ENCODE assay signal across 8 cellular contexts in the genomic region with DNA sequence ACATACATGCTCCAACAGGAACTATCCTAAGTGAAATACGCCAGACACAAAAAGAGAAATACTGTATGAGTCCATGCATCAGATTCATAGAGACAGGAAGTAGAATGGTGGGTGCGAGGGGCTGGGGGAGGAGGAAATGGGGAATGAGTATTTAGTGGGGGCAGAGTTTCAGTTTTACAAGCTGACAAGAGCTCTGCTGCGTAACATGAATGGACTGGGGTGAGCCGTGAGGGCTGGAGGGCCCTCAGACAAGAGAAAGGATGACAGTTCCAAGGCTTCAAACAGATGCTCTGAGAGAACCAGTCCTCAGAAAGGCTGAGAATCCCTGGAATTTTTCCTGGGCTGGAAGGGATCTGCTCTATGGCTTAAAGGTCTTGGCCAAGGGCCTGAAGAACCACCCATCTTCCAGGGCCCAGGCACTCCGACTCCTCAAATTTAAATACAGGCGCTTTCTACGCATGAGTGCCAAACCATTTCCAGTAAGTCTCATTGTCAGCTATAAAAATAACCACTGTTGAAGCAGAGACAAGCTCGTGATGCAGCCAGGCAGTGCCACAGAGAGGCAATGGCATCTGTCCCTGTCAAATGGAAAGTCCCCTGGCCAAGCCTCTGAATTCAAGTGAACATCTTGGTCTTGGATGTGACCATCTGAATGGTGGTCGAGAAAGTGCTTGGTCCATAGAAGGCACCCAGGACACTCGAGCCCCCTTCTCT. TPM values are rescaled to one million over a fixed set of nuclear protein-coding genes. Genes with fewer than 3 reads are reported as not detected.
A peak's percentile ranks its signal among the peaks of the same experiment; 100 is the strongest.
DNase-seq lines count a peak whose midpoint lies in the region; ATAC-seq and TF ChIP-seq lines count a peak whose summit lies in the region.

No MANE protein-coding gene starts in this region.

- ATAC-seq in GM19468 (IDR thresholded peaks at IDR 0.05; ENCODE audit: extremely low read depth, unreplicated experiment) = peak; percentile 40
- peak; percentile 78 for ATAC-seq in activated naive CD8-positive, alpha-beta T cell treated with anti-CD3 and anti-CD28 coated beads, Interleukin-2, amount 50 U/mL, for 24 hours
- ATAC-seq in upper lobe of left lung (ENCODE audit: low FRiP score in 2 of 2) = peak in 1 of 2 donors; percentile 39

- peak in 2 of 4 donors; percentile 59 to 69 for TF ChIP-seq EP300 in upper lobe of left lung (IDR thresholded peaks at IDR 0.05)

- no peaks in the 10 kb centered on the region for H3K36me3 Mint-ChIP-seq in CD8-positive, alpha-beta memory T cell
- H3K36me3 Mint-ChIP-seq in activated naive CD8-positive, alpha-beta T cell treated with anti-CD3 and anti-CD28 coated beads, Interleukin-2, amount 50 U/mL, for 24 hours (ENCODE audit: low read depth) = no peaks in the 10 kb centered on the region

- no peaks in the 10 kb centered on the region for H3K27me3 ChIP-seq in CD8-positive, alpha-beta memory T cell (ENCODE audit: insufficient read depth, low read length, poor library complexity, severe bottlenecking)
- H3K27me3 ChIP-seq in mucosa of rectum (ENCODE audit: control insufficient read depth in 2 of 2, insufficient read depth in 2 of 2, low read length in 2 of 2) (no peaks in the 10 kb centered on the region), upper lobe of left lung (no peaks in the 10 kb centered on the region)

- H3K4me1 ChIP-seq in CD8-positive, alpha-beta memory T cell (ENCODE audit: insufficient read depth, low read length) = peaks cover 59% of the 10 kb centered on the region
- peaks cover 0 to 16% of the 10 kb centered on the region in 2 donors for H3K4me1 ChIP-seq in mucosa of rectum (ENCODE audit: control insufficient read depth in 2 of 2, insufficient read depth in 2 of 2, low read length in 2 of 2)
- H3K4me1 ChIP-seq in upper lobe of left lung = peaks cover 43 to 61% (median 49%) of the 10 kb centered on the region in 4 donors

- WGBS in upper lobe of left lung, 2 donors = 45 to 56% methylated on average over 7 to 10 of the region's 10 CpGs

- peak overlapping the region; percentile 24 for H3K4me3 ChIP-seq in CD8-positive, alpha-beta memory T cell (ENCODE audit: low read length)
- H3K4me3 ChIP-seq in mucosa of rectum (ENCODE audit: low read length in 2 of 2) (peak overlapping the region in 1 of 2 donors; percentile 20), upper lobe of left lung (no peak overlapping the region)

- no peak for TF ChIP-seq CTCF in upper lobe of left lung (IDR thresholded peaks at IDR 0.05)

- peak in 1 of 4 donors; percentile 18 for TF ChIP-seq POLR2A in upper lobe of left lung (IDR thresholded peaks at IDR 0.05)

- no peaks in the 10 kb centered on the region for H3K9me3 ChIP-seq in CD8-positive, alpha-beta memory T cell (ENCODE audit: low read length)
- no peaks in the 10 kb centered on the region for H3K9me3 ChIP-seq in mucosa of rectum (ENCODE audit: control insufficient read depth in 2 of 2, low read length in 2 of 2)
- H3K9me3 ChIP-seq in upper lobe of left lung = no peaks in the 10 kb centered on the region

- H3K27me3 Mint-ChIP-seq in CD8-positive, alpha-beta memory T cell = no peaks in the 10 kb centered on the region
- H3K27me3 Mint-ChIP-seq in activated naive CD8-positive, alpha-beta T cell treated with anti-CD3 and anti-CD28 coated beads, Interleukin-2, amount 50 U/mL, for 24 hours = no peaks in the 10 kb centered on the region

- peak in 3 of 5 donors; percentile 48 to 67 (median 62) for DNase-seq in CD8-positive, alpha-beta memory T cell
- DNase-seq in LHCN-M2 (ENCODE audit: low read depth) (peak; percentile 35), upper lobe of left lung (no peak), NCI-H524 (lab: John Stamatoyannopoulos, UW) (no peak), activated gamma-delta T cell (lab: John Stamatoyannopoulos, UW) (no peak)
- DNase-seq in activated naive CD8-positive, alpha-beta T cell treated with anti-CD3 and anti-CD28 coated beads, Interleukin-2, amount 50 U/mL, for 24 hours = peak; percentile 61

- H3K4me1 Mint-ChIP-seq in CD8-positive, alpha-beta memory T cell = peaks cover 52 to 62% (median 60%) of the 10 kb centered on the region in 3 donors
- peaks cover 52% of the 10 kb centered on the region for H3K4me1 Mint-ChIP-seq in activated naive CD8-positive, alpha-beta T cell treated with anti-CD3 and anti-CD28 coated beads, Interleukin-2, amount 50 U/mL, for 24 hours

- CTCF ChIA-PET in CD8-positive, alpha-beta memory T cell (lab: Charles Lee) = interaction anchor here (1.0 to 22.1 kb wide), 8 partner anchors 12 to 95 kb away, joined by 3 to 403 read pairs (median 4); no protein-coding TSS in a partner anchor

- no peaks in the 10 kb centered on the region for H3K9me3 Mint-ChIP-seq in CD8-positive, alpha-beta memory T cell
- no peaks in the 10 kb centered on the region for H3K9me3 Mint-ChIP-seq in activated naive CD8-positive, alpha-beta T cell treated with anti-CD3 and anti-CD28 coated beads, Interleukin-2, amount 50 U/mL, for 24 hours

- peak overlapping the region; percentile 55 to 87 (median 77) for H3K4me3 Mint-ChIP-seq in CD8-positive, alpha-beta memory T cell
- peak overlapping the region; percentile 36 for H3K4me3 Mint-ChIP-seq in activated naive CD8-positive, alpha-beta T cell treated with anti-CD3 and anti-CD28 coated beads, Interleukin-2, amount 50 U/mL, for 24 hours

- peak overlapping the region in 1 of 2 donors; percentile 24 for H3K9ac ChIP-seq in mucosa of rectum (ENCODE audit: low read depth in 1 of 2, low read length in 2 of 2)

- H3K27ac ChIP-seq in CD8-positive, alpha-beta memory T cell (ENCODE audit: low read depth, low read length) = peak overlapping the region; percentile 49
- H3K27ac ChIP-seq in mucosa of rectum (ENCODE audit: low read depth in 2 of 2, low read length in 2 of 2) (peak overlapping the region; percentile 54 to 58), upper lobe of left lung (peak overlapping the region; percentile 55 to 80 (median 76))

- peak overlapping the region; percentile 93 to 98 (median 96) for H3K27ac Mint-ChIP-seq in CD8-positive, alpha-beta memory T cell
- peak overlapping the region; percentile 62 for H3K27ac Mint-ChIP-seq in activated naive CD8-positive, alpha-beta T cell treated with anti-CD3 and anti-CD28 coated beads, Interleukin-2, amount 50 U/mL, for 24 hours

- POLR2A ChIA-PET in CD8-positive, alpha-beta memory T cell (lab: Charles Lee) = interaction anchor here (0.6 to 8.7 kb wide), 6 partner anchors 12 to 40 kb away, joined by 5 to 137 read pairs (median 11); a partner anchor contains a TSS

- H3K36me3 ChIP-seq in CD8-positive, alpha-beta memory T cell (ENCODE audit: insufficient read depth, low read length) = no peaks in the 10 kb centered on the region
- H3K36me3 ChIP-seq in mucosa of rectum (ENCODE audit: control insufficient read depth in 2 of 2, insufficient read depth in 2 of 2, low read length in 2 of 2) (no peaks in the 10 kb centered on the region), upper lobe of left lung (no peaks in the 10 kb centered on the region)

RNA-seq across cellular contexts. Expression of a gene that starts 17.5 kb away (rescaled TPM):
- total RNA-seq in CD8-positive, alpha-beta memory T cell = 10 to 100 TPM; 33.7 to 37.5 TPM
- 219 TPM for polyA plus RNA-seq in CD8-positive, alpha-beta memory T cell
- total RNA-seq in LHCN-M2 (2014; rRNA removed) = 2.8 and 5.2 TPM in 2 replicates
- polyA plus RNA-seq in LHCN-M2 (2012) = 17.7 TPM
- 100 to 1,000 TPM in 2 of 6 donors, 10 to 100 TPM in 4; 26.2 to 298 (median 75.8) TPM for total RNA-seq in upper lobe of left lung

Comparison
In these comparisons a context has a peak if more than half of its experiments do, and no peak if none do; other contexts are left out.
1. DNase-seq: peak in CD8-positive, alpha-beta memory T cell (3 of 5), LHCN-M2 (single experiment) and activated naive CD8-positive, alpha-beta T cell treated with anti-CD3 and anti-CD28 coated beads, Interleukin-2, amount 50 U/mL, for 24 hours (single experiment); none in upper lobe of left lung (0 of 2), NCI-H524 (0 of 2) and activated gamma-delta T cell (single experiment).
2. Peak in every context shown above with its lines, with median percentiles within 50 percentile points of each other: H3K27ac ChIP-seq.